ENCODE assay signal across 13 cellular contexts in genomic region chr12:31215521-31216232, GRCh38.
A peak's percentile ranks its signal among the peaks of the same experiment; 100 is the strongest.
DNase-seq lines count a peak whose midpoint lies in the region; ATAC-seq, FAIRE-seq and TF ChIP-seq lines count a peak whose summit lies in the region.
"Had no signal": no experiment of that assay in that cellular context is flagged by ENCODE, and none has a peak within 500 bp of the region (broad histone marks: within the 10 kb centered on the region; RNA-seq: fewer than 3 reads in every experiment).

No MANE protein-coding gene starts in this region.

- no peak for TF ChIP-seq POLR2A in esophagus muscularis mucosa (IDR thresholded peaks at IDR 0.05; ENCODE audit: low read depth)

- no peak overlapping the region for H3K4me3 Mint-ChIP-seq in activated CD8-positive, alpha-beta memory T cell treated with anti-CD3 and anti-CD28 coated beads, Interleukin-2, amount 10 ng/mL, durations not matched to agents 7 days and 5 days
- no peak overlapping the region for H3K4me3 Mint-ChIP-seq in stimulated activated effector memory CD8-positive, alpha-beta T cell treated with anti-CD3 and anti-CD28 coated beads, Interleukin-12 subunit alpha, Interleukin-12 subunit beta, amount 100 ng/mL, for 72 hours

- no peaks in the 10 kb centered on the region for H3K4me1 Mint-ChIP-seq in activated CD8-positive, alpha-beta memory T cell treated with anti-CD3 and anti-CD28 coated beads, Interleukin-2, amount 10 ng/mL, durations not matched to agents 7 days and 5 days
- no peaks in the 10 kb centered on the region for H3K4me1 Mint-ChIP-seq in stimulated activated effector memory CD8-positive, alpha-beta T cell treated with anti-CD3 and anti-CD28 coated beads, Interleukin-12 subunit alpha, Interleukin-12 subunit beta, amount 100 ng/mL, for 72 hours
- H3K4me1 Mint-ChIP-seq: naive B cell had no signal

- no peak overlapping the region for H3K4me3 ChIP-seq in esophagus muscularis mucosa
- H3K4me3 ChIP-seq: psoas muscle, tibial artery had no signal

- H3K9me3 Mint-ChIP-seq in activated CD8-positive, alpha-beta memory T cell treated with anti-CD3 and anti-CD28 coated beads, Interleukin-2, amount 10 ng/mL, durations not matched to agents 7 days and 5 days (ENCODE audit: low read depth), result no peaks in the 10 kb centered on the region
- H3K9me3 Mint-ChIP-seq in stimulated activated effector memory CD8-positive, alpha-beta T cell treated with anti-CD3 and anti-CD28 coated beads, Interleukin-12 subunit alpha, Interleukin-12 subunit beta, amount 100 ng/mL, for 72 hours, result no peaks in the 10 kb centered on the region

- H3K36me3 Mint-ChIP-seq in activated CD8-positive, alpha-beta memory T cell treated with anti-CD3 and anti-CD28 coated beads, Interleukin-2, amount 10 ng/mL, durations not matched to agents 7 days and 5 days, result no peaks in the 10 kb centered on the region
- no peaks in the 10 kb centered on the region for H3K36me3 Mint-ChIP-seq in stimulated activated effector memory CD8-positive, alpha-beta T cell treated with anti-CD3 and anti-CD28 coated beads, Interleukin-12 subunit alpha, Interleukin-12 subunit beta, amount 100 ng/mL, for 72 hours
- H3K36me3 Mint-ChIP-seq: naive B cell had no signal

- 92% methylated on average over 5 of the region's 6 CpGs for WGBS in esophagus muscularis mucosa

- peaks cover 0 to 18% (median 0%) of the 10 kb centered on the region in 4 donors for H3K27me3 ChIP-seq in esophagus muscularis mucosa

- DNase-seq in activated CD8-positive, alpha-beta memory T cell treated with anti-CD3 and anti-CD28 coated beads for 24 hours, result peak; percentile 46
- DNase-seq in activated CD8-positive, alpha-beta memory T cell treated with anti-CD3 and anti-CD28 coated beads, Interleukin-2, amount 10 ng/mL, durations not matched to agents 7 days and 5 days, result no peak
- DNase-seq in NCI-H69 (lab: John Stamatoyannopoulos, UW) (peak; percentile 97), esophagus muscularis mucosa (ENCODE audit: extremely low spot score) (peak; percentile 74), GM19239 (ENCODE audit: insufficient read length, low spot score) (no peak), T-helper 2 cell (no peak)
- DNase-seq in stimulated activated effector memory CD8-positive, alpha-beta T cell treated with anti-CD3 and anti-CD28 coated beads, Interleukin-12 subunit alpha, Interleukin-12 subunit beta, amount 100 ng/mL, for 72 hours (ENCODE audit: low spot score in 2 of 2), result no peak
- DNase-seq: kidney glomerular epithelial cell, naive B cell, psoas muscle, tibial artery had no signal

- H3K27me3 Mint-ChIP-seq in activated CD8-positive, alpha-beta memory T cell treated with anti-CD3 and anti-CD28 coated beads, Interleukin-2, amount 10 ng/mL, durations not matched to agents 7 days and 5 days, result peaks cover 7% of the 10 kb centered on the region

- H3K4me1 ChIP-seq in esophagus muscularis mucosa, result no peaks in the 10 kb centered on the region
- H3K4me1 ChIP-seq: psoas muscle, tibial artery had no signal

- TF ChIP-seq CTCF in esophagus muscularis mucosa (IDR thresholded peaks at IDR 0.05), result no peak

- CTCF ChIA-PET in activated CD8-positive, alpha-beta memory T cell treated with anti-CD3 and anti-CD28 coated beads, Interleukin-2, amount 10 ng/mL, durations not matched to agents 7 days and 5 days (lab: Charles Lee), result no interaction called here

- no peak for ATAC-seq in activated CD8-positive, alpha-beta memory T cell treated with anti-CD3 and anti-CD28 coated beads, Interleukin-2, amount 10 ng/mL, durations not matched to agents 7 days and 5 days
- peak; percentile 22 for ATAC-seq in stimulated activated effector memory CD8-positive, alpha-beta T cell treated with anti-CD3 and anti-CD28 coated beads, Interleukin-12 subunit alpha, Interleukin-12 subunit beta, amount 100 ng/mL, for 72 hours
- ATAC-seq in HG03095 (IDR thresholded peaks at IDR 0.05; ENCODE audit: unreplicated experiment), result no peak

- FAIRE-seq in GM19239 (lab: Jason Lieb, UNC), result no peak
- FAIRE-seq: endothelial cell of umbilical vein had no signal

- no peak overlapping the region for H3K27ac ChIP-seq in esophagus muscularis mucosa (replicated peaks in 1 of 4)
- H3K27ac ChIP-seq: psoas muscle, tibial artery had no signal

- intact Hi-C loops in esophagus muscularis mucosa (cut with DNase I), result no loop called here

- H3K27ac Mint-ChIP-seq in activated CD8-positive, alpha-beta memory T cell treated with anti-CD3 and anti-CD28 coated beads, Interleukin-2, amount 10 ng/mL, durations not matched to agents 7 days and 5 days, result no peak overlapping the region
- no peak overlapping the region for H3K27ac Mint-ChIP-seq in stimulated activated effector memory CD8-positive, alpha-beta T cell treated with anti-CD3 and anti-CD28 coated beads, Interleukin-12 subunit alpha, Interleukin-12 subunit beta, amount 100 ng/mL, for 72 hours
- H3K27ac Mint-ChIP-seq: naive B cell had no signal

- no peaks in the 10 kb centered on the region for H3K9me3 ChIP-seq in esophagus muscularis mucosa
- H3K9me3 ChIP-seq: psoas muscle, tibial artery had no signal

- TF ChIP-seq EP300 in esophagus muscularis mucosa (IDR thresholded peaks at IDR 0.05), result no peak

- H3K36me3 ChIP-seq in esophagus muscularis mucosa, result no peaks in the 10 kb centered on the region
- H3K36me3 ChIP-seq: tibial artery had no signal

Comparison
In these comparisons a context has a peak if more than half of its experiments do, and no peak if none do; other contexts are left out.
1. DNase-seq: peak in activated CD8-positive, alpha-beta memory T cell treated with anti-CD3 and anti-CD28 coated beads for 24 hours (single experiment), NCI-H69 (single experiment) and esophagus muscularis mucosa (single experiment); none in activated CD8-positive, alpha-beta memory T cell treated with anti-CD3 and anti-CD28 coated beads, Interleukin-2, amount 10 ng/mL, durations not matched to agents 7 days and 5 days (single experiment), stimulated activated effector memory CD8-positive, alpha-beta T cell treated with anti-CD3 and anti-CD28 coated beads, Interleukin-12 subunit alpha, Interleukin-12 subunit beta, amount 100 ng/mL, for 72 hours (0 of 2), GM19239 (single experiment) and T-helper 2 cell (0 of 5).